In genomic region chr20:63125581-63125892, GRCh38 we compare ENCODE assay signal across 18 cellular contexts.
"Had no signal": no experiment of that assay in that cellular context is flagged by ENCODE, and none has a peak within 500 bp of the region (broad histone marks: within the 10 kb centered on the region; RNA-seq: fewer than 3 reads in every experiment).

No MANE protein-coding gene starts in this region.

- H3K4me3 ChIP-seq: Peyer's patch, SJCRH30 had no signal

- ATAC-seq: activated CD8-positive, alpha-beta T cell treated with anti-CD3 and anti-CD28 coated beads, Interleukin-2, amount 10 ng/mL, durations not matched to agents 7 days and 5 days; WTC11 had no signal

- H3K4me1 ChIP-seq: Peyer's patch, SJCRH30 had no signal

- DNase-seq: activated CD4-positive, alpha-beta T cell treated with anti-CD3 and anti-CD28 coated beads for 48 hours; activated CD4-positive, alpha-beta T cell treated with anti-CD3 and anti-CD28 coated beads, Interleukin-2, amount 50 U/mL, for 4 hours; activated CD8-positive, alpha-beta memory T cell treated with anti-CD3 and anti-CD28 coated beads, Interleukin-2, amount 50 U/mL, for 48 hours; activated CD8-positive, alpha-beta T cell treated with anti-CD3 and anti-CD28 coated beads, Interleukin-2, amount 10 ng/mL, durations not matched to agents 7 days and 5 days; activated effector memory CD4-positive, alpha-beta T cell treated with Interleukin-2 at 50 U/mL for 16 hours; activated naive CD4-positive, alpha-beta T cell; activated T-cell treated with anti-CD3 and anti-CD28 coated beads, Interleukin-2, amount 50 U/mL, for 24 hours; MM.1S; NCI-H187; NCI-H2081; NCI-H446 treated with DMSO at 0.1 percent for 48 hours; NCI-H524 treated with DMSO at 0.1 percent for 48 hours; NCI-H748 treated with DMSO at 0.1 percent for 48 hours; SK-N-SH had no signal

- H3K27ac ChIP-seq: Peyer's patch, RWPE1, SJCRH30 had no signal

- H3K36me3 ChIP-seq: Peyer's patch, SJCRH30 had no signal

- H3K9me3 ChIP-seq: Peyer's patch, SJCRH30, SK-N-SH had no signal

- H3K27me3 ChIP-seq: Peyer's patch had no signal
